In the genomic region with DNA sequence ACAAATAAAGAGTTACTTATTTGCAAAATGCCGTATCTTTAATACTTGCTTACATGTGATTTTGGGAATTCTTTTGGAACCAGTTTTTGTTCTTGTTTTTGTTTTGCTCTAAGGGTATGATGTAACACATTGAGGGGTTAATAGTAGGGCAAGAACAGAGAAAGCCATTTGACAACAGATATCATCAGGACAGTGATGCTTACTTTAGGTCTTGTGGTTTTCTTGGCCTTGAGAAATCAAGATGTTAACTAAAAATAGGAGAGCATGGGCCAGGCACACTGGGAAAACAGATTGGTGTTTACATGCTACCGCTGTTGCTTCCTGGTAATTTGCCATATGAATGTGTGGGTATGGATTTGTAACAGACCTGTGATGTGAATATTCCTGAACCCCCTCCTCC, we compare ENCODE assay signal across 15 cellular contexts. TPM values are rescaled to one million over a fixed set of nuclear protein-coding genes. Genes with fewer than 3 reads are reported as not detected.
DNase-seq lines count a peak whose midpoint lies in the region; ATAC-seq and TF ChIP-seq lines count a peak whose summit lies in the region.
"Had no signal": no experiment of that assay in that cellular context is flagged by ENCODE, and none has a peak within 500 bp of the region (broad histone marks: within the 10 kb centered on the region; RNA-seq: fewer than 3 reads in every experiment).

No MANE protein-coding gene starts in this region.

- peaks cover 10% of the 10 kb centered on the region for H3K4me1 ChIP-seq in mucosa of descending colon (ENCODE audit: low read depth)

- H3K27me3 Mint-ChIP-seq in activated CD4-positive, alpha-beta memory T cell treated with anti-CD3 and anti-CD28 coated beads for 36 hours: no peaks in the 10 kb centered on the region
- no peaks in the 10 kb centered on the region for H3K27me3 Mint-ChIP-seq in activated CD4-positive, alpha-beta memory T cell treated with anti-CD3 and anti-CD28 coated beads, Interleukin-2, amount 10 ng/mL, durations not matched to agents 7 days and 5 days

- intact Hi-C loops in activated CD4-positive, alpha-beta memory T cell treated with anti-CD3 and anti-CD28 coated beads for 36 hours (cut with micrococcal nuclease): loop anchor here (10.0 kb wide), 1 partner anchor 1120 kb away; the partner anchor contains the start of gene VCL
- intact Hi-C loops in sciatic nerve (cut with DNase I): no loop called here
- intact Hi-C loops in mucosa of descending colon (cut with DNase I, micrococcal nuclease): no loop called here

- peak overlapping the region; percentile 42 for H3K27ac Mint-ChIP-seq in activated CD4-positive, alpha-beta memory T cell treated with anti-CD3 and anti-CD28 coated beads for 36 hours
- H3K27ac Mint-ChIP-seq in activated CD4-positive, alpha-beta memory T cell treated with anti-CD3 and anti-CD28 coated beads, Interleukin-2, amount 10 ng/mL, durations not matched to agents 7 days and 5 days: no peak overlapping the region

- ATAC-seq in sciatic nerve (peak; percentile 21), mucosa of descending colon (no peak), GM19351 (IDR thresholded peaks at IDR 0.05; ENCODE audit: unreplicated experiment) (no peak), esophagus mucosa (no peak)
- ATAC-seq: left colon had no signal

- CTCF ChIA-PET in activated CD4-positive, alpha-beta memory T cell treated with anti-CD3 and anti-CD28 coated beads for 36 hours (lab: Charles Lee): interaction anchor here (0.8 to 1.6 kb wide), 2 partner anchors 73 to 115 kb away, joined by 3 to 7 read pairs; no protein-coding TSS in a partner anchor
- CTCF ChIA-PET in activated CD4-positive, alpha-beta memory T cell treated with anti-CD3 and anti-CD28 coated beads, Interleukin-2, amount 10 ng/mL, durations not matched to agents 7 days and 5 days (lab: Charles Lee): interaction anchor here (1.5 to 2.3 kb wide), 3 partner anchors 17 to 120 kb away, joined by 3 to 17 read pairs (median 6); partner anchors contain the start of gene COMTD1

- H3K4me3 Mint-ChIP-seq in activated CD4-positive, alpha-beta memory T cell treated with anti-CD3 and anti-CD28 coated beads for 36 hours: no peak overlapping the region
- no peak overlapping the region for H3K4me3 Mint-ChIP-seq in activated CD4-positive, alpha-beta memory T cell treated with anti-CD3 and anti-CD28 coated beads, Interleukin-2, amount 10 ng/mL, durations not matched to agents 7 days and 5 days

- H3K9me3 Mint-ChIP-seq in activated CD4-positive, alpha-beta memory T cell treated with anti-CD3 and anti-CD28 coated beads for 36 hours: no peaks in the 10 kb centered on the region
- H3K9me3 Mint-ChIP-seq in activated CD4-positive, alpha-beta memory T cell treated with anti-CD3 and anti-CD28 coated beads, Interleukin-2, amount 10 ng/mL, durations not matched to agents 7 days and 5 days: no peaks in the 10 kb centered on the region

- no peaks in the 10 kb centered on the region for H3K36me3 ChIP-seq in mucosa of descending colon (ENCODE audit: low read depth)
- H3K36me3 ChIP-seq: tibial artery had no signal

- no peak for TF ChIP-seq POLR2A in NB4 (IDR thresholded peaks at IDR 0.05; ENCODE audit: extremely low read depth, insufficient read length)

- H3K4me1 Mint-ChIP-seq in activated CD4-positive, alpha-beta memory T cell treated with anti-CD3 and anti-CD28 coated beads for 36 hours (ENCODE audit: low read depth): peaks cover 50% of the 10 kb centered on the region
- H3K4me1 Mint-ChIP-seq in activated CD4-positive, alpha-beta memory T cell treated with anti-CD3 and anti-CD28 coated beads, Interleukin-2, amount 10 ng/mL, durations not matched to agents 7 days and 5 days: peaks cover 50% of the 10 kb centered on the region

- DNase-seq in activated CD4-positive, alpha-beta memory T cell treated with anti-CD3 and anti-CD28 coated beads for 36 hours: no peak
- no peak for DNase-seq in activated CD4-positive, alpha-beta memory T cell treated with anti-CD3 and anti-CD28 coated beads, Interleukin-2, amount 10 ng/mL, durations not matched to agents 7 days and 5 days
- peak; percentile 42 for DNase-seq in NB4 (ENCODE audit: low read depth)
- DNase-seq in dermis blood vessel endothelial cell: peak; percentile 30
- no peak for DNase-seq in sciatic nerve (ENCODE audit: low spot score)
- DNase-seq in mucosa of descending colon: no peak
- DNase-seq: activated CD8-positive, alpha-beta memory T cell treated with anti-CD3 and anti-CD28 coated beads for 24 hours; DMS153; left colon; MM.1S; NCI-H2227 treated with DMSO at 0.1 percent for 48 hours; tibial artery had no signal

- no peak overlapping the region for H3K4me3 ChIP-seq in NB4 (ENCODE audit: low read depth, low read length)
- no peak overlapping the region for H3K4me3 ChIP-seq in mucosa of descending colon
- H3K4me3 ChIP-seq: tibial artery had no signal

- TF ChIP-seq CTCF in NB4 (IDR thresholded peaks at IDR 0.05; ENCODE audit: low read depth, low read length) (no peak), mucosa of descending colon (IDR thresholded peaks at IDR 0.05) (no peak)

- H3K9me3 ChIP-seq in mucosa of descending colon: no peaks in the 10 kb centered on the region
- H3K9me3 ChIP-seq: neutrophil, tibial artery had no signal

- POLR2A ChIA-PET in activated CD4-positive, alpha-beta memory T cell treated with anti-CD3 and anti-CD28 coated beads for 36 hours (lab: Charles Lee): no interaction called here
- POLR2A ChIA-PET in activated CD4-positive, alpha-beta memory T cell treated with anti-CD3 and anti-CD28 coated beads, Interleukin-2, amount 10 ng/mL, durations not matched to agents 7 days and 5 days (lab: Charles Lee): interaction anchor here (0.8 to 2.3 kb wide), 2 partner anchors 95 to 119 kb away, joined by 3 to 11 read pairs; partner anchors contain the start of gene VDAC2

- no peaks in the 10 kb centered on the region for H3K36me3 Mint-ChIP-seq in activated CD4-positive, alpha-beta memory T cell treated with anti-CD3 and anti-CD28 coated beads for 36 hours
- H3K36me3 Mint-ChIP-seq in activated CD4-positive, alpha-beta memory T cell treated with anti-CD3 and anti-CD28 coated beads, Interleukin-2, amount 10 ng/mL, durations not matched to agents 7 days and 5 days (ENCODE audit: low read depth): peaks cover 9% of the 10 kb centered on the region

RNA-seq across cellular contexts. Expression of gene SAMD8, which starts 3.7 kb away (rescaled TPM):
- total RNA-seq in activated CD4-positive, alpha-beta memory T cell treated with anti-CD3 and anti-CD28 coated beads for 36 hours: 10 to 100 TPM; 18.5 to 20.5 TPM
- total RNA-seq in activated CD4-positive, alpha-beta memory T cell treated with anti-CD3 and anti-CD28 coated beads, Interleukin-2, amount 10 ng/mL, durations not matched to agents 7 days and 5 days: 10 to 100 TPM; 13.9 to 14.1 TPM
- total RNA-seq in dermis blood vessel endothelial cell (34.9 and 36.9 TPM in 2 replicates), sciatic nerve (51.4 TPM), mucosa of descending colon (10 to 100 TPM; 12.1 to 26.6 (median 13.6) TPM), esophagus mucosa (29.6 TPM)

Comparison
In these comparisons a context has a peak if more than half of its experiments do, and no peak if none do; other contexts are left out.
1. DNase-seq: peak in NB4 (single experiment) and dermis blood vessel endothelial cell (single experiment); none in activated CD4-positive, alpha-beta memory T cell treated with anti-CD3 and anti-CD28 coated beads for 36 hours (single experiment), activated CD4-positive, alpha-beta memory T cell treated with anti-CD3 and anti-CD28 coated beads, Interleukin-2, amount 10 ng/mL, durations not matched to agents 7 days and 5 days (single experiment), sciatic nerve (single experiment) and mucosa of descending colon (0 of 3).